8 cellular contexts compared by ENCODE assay signal in genomic region chr9:105244274-105244995, GRCh38. TPM values are rescaled to one million over a fixed set of nuclear protein-coding genes. Genes with fewer than 3 reads are reported as not detected.
DNase-seq lines count a peak whose midpoint lies in the region; ATAC-seq, FAIRE-seq and TF ChIP-seq lines count a peak whose summit lies in the region.

TSS of gene SLC44A1 (plus strand) at chr9:105244651. CDS start at chr9:105244869, 218 bp downstream.

- no peak for FAIRE-seq in kidney (lab: Jason Lieb, UNC)

- H3K4me3 ChIP-seq in AG10803 (ENCODE audit: low read length): peak within 1 kb of the TSS; percentile 77
- H3K4me3 ChIP-seq in kidney (ENCODE audit: low read length in 2 of 2): peak within 1 kb of the TSS; percentile 78 to 87

- H3K9ac ChIP-seq in kidney (ENCODE audit: low read length in 2 of 2): peak within 1 kb of the TSS; percentile 58 to 64

- H3K27ac ChIP-seq in kidney (ENCODE audit: low read depth in 2 of 2, low read length in 2 of 2): peak within 1 kb of the TSS; percentile 83 to 87

- intact Hi-C loops in kidney (cut with DNase I): no loop called here

- no peaks in the 10 kb centered on the region for H3K36me3 ChIP-seq in kidney (ENCODE audit: control insufficient read depth in 1 of 2, insufficient read depth in 2 of 2, low read length in 2 of 2)

- peaks cover 4 to 10% of the 10 kb centered on the region in 2 donors for H3K4me1 ChIP-seq in kidney (ENCODE audit: control insufficient read depth in 1 of 2, insufficient read depth in 1 of 2, low read depth in 1 of 2, low read length in 2 of 2)

- peak; percentile 88 for ATAC-seq in GM19035 (IDR thresholded peaks at IDR 0.05; ENCODE audit: unreplicated experiment)
- ATAC-seq in HG03342 (IDR thresholded peaks at IDR 0.05; ENCODE audit: unreplicated experiment): peak; percentile 86

- no peaks in the 10 kb centered on the region for H3K9me3 ChIP-seq in kidney (ENCODE audit: control insufficient read depth in 1 of 2, low read length in 2 of 2)

- peak; percentile 96 for DNase-seq in AG10803 (ENCODE audit: low read depth)
- DNase-seq in NCI-H345 treated with DMSO at 0.1 percent for 48 hours (lab: John Stamatoyannopoulos, UW; ENCODE audit: unreplicated experiment): peak; percentile 83
- peak; percentile 83 for DNase-seq in activated CD4-positive, CD25-positive, alpha-beta regulatory T cell treated with anti-CD3 and anti-CD28 coated beads, Interleukin-2, amount 50 U/mL, for 72 hours
- DNase-seq in cerebellar nuclear complex (lab: John Stamatoyannopoulos, UW): peak; percentile 65 to 84
- DNase-seq in kidney: peak; percentile 99
- DNase-seq in stimulated activated CD4-positive, alpha-beta T cell treated with anti-CD3 and anti-CD28 coated beads, Interleukin-15, amount 100 ng/mL, for 1 hour (ENCODE audit: low read depth in 1 of 2, low spot score in 1 of 2): peak; percentile 86 to 93

- TF ChIP-seq CTCF in AG10803 (conservative IDR thresholded peaks at IDR 0.05; ENCODE audit: low read length) (no peak), kidney (IDR thresholded peaks at IDR 0.05; ENCODE audit: borderline replicate concordance, extremely low read depth, insufficient read depth) (no peak)

RNA-seq across cellular contexts. Expression of gene SLC44A1, which starts in this region (rescaled TPM):
- total RNA-seq in kidney: 42.3 TPM
- polyA plus RNA-seq in kidney (ENCODE audit: insufficient read depth, low read depth, low replicate concordance): 17.4 TPM

Comparison
In these comparisons a context has a peak if more than half of its experiments do, and no peak if none do; other contexts are left out.
1. Peak in every context shown above with its lines: DNase-seq, ATAC-seq, H3K4me3 ChIP-seq and H3K27ac ChIP-seq.